1 cellular context compared by ENCODE assay signal in genomic region chr11:78170874-78171549, GRCh38.
TF ChIP-seq lines count a peak whose summit lies in the region.

No MANE protein-coding gene starts in this region.

TF ChIP-seq in IMR-90, 13 proteins besides CTCF, POLR2A, EP300 and RAD21:
- no peak for TF ChIP-seq RCOR1 (IDR thresholded peaks at IDR 0.05; ENCODE audit: insufficient replicate concordance, low read length)
- no peak for TF ChIP-seq RFX5 (IDR thresholded peaks at IDR 0.05; ENCODE audit: low read depth, low read length)
- no peak for TF ChIP-seq SMC3 (IDR thresholded peaks at IDR 0.05; ENCODE audit: low read depth, low read length)
- TF ChIP-seq MAFK (IDR thresholded peaks at IDR 0.05; ENCODE audit: low read depth, low read length): no peak
- TF ChIP-seq CHD1 (IDR thresholded peaks at IDR 0.05; ENCODE audit: low read depth, low read length): no peak
- no peak for TF ChIP-seq CEBPB (IDR thresholded peaks at IDR 0.05; ENCODE audit: low read depth, low read length)
- TF ChIP-seq NFE2L2 (IDR thresholded peaks at IDR 0.05; ENCODE audit: low read depth, low read length): no peak
- TF ChIP-seq BHLHE40 (IDR thresholded peaks at IDR 0.05; ENCODE audit: low read depth, low read length): no peak
- TF ChIP-seq FOS (IDR thresholded peaks at IDR 0.05; ENCODE audit: low read depth, low read length): no peak
- TF ChIP-seq MXI1 (IDR thresholded peaks at IDR 0.05; ENCODE audit: borderline replicate concordance, low read depth, low read length): no peak
- no peak for TF ChIP-seq USF2 (IDR thresholded peaks at IDR 0.05; ENCODE audit: low read depth, low read length)
- TF ChIP-seq ELK1 (IDR thresholded peaks at IDR 0.05; ENCODE audit: borderline replicate concordance, low read depth, low read length): no peak
- no peak for TF ChIP-seq MAZ (IDR thresholded peaks at IDR 0.05; ENCODE audit: borderline replicate concordance, low read depth, low read length)
